10 cellular contexts compared by ENCODE assay signal in the genomic region with DNA sequence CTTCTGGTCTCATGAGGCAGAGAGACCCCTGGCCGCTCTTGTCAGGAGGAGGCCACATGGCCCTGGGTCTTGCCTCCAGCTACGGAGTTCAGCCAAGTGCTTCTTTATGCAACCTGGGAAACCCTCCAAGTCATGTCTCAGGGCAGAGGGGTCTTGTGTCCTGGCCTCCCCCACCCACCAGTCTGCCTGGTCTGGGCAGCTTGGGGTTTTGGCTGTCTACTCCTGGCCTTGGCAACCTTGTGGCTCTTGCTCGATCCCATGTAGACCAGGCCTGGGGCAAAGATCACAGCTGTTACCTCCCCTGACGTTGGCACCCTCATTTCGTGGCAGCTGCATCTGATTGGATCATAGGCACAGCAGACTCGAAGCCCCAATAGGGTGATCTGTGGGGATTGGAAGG. TPM values are rescaled to one million over a fixed set of nuclear protein-coding genes. Genes with fewer than 3 reads are reported as not detected.
DNase-seq lines count a peak whose midpoint lies in the region; ATAC-seq and TF ChIP-seq lines count a peak whose summit lies in the region.
"Had no signal": no experiment of that assay in that cellular context is flagged by ENCODE, and none has a peak within 500 bp of the region (broad histone marks: within the 10 kb centered on the region; RNA-seq: fewer than 3 reads in every experiment).

No MANE protein-coding gene starts in this region.

- H2BK5ac ChIP-seq in IMR-90 (ENCODE audit: low read depth, low read length, poor library complexity, severe bottlenecking): peak overlapping the region; percentile 96

- peak overlapping the region; percentile 3; the same call in 1 of the 2 replicates for H4K5ac ChIP-seq in IMR-90 (ENCODE audit: low read depth, low read length)

- H3K27ac Mint-ChIP-seq in CD4-positive, CD25-positive, alpha-beta regulatory T cell: peak overlapping the region; percentile 91 to 96 (median 94)
- H3K27ac Mint-ChIP-seq in dendritic cell treated with granulocyte-macrophage colony-stimulating factor and Interleukin-4, amounts not matched to agents 40 ng/mL and 50 ng/mL, for 4 days: peak overlapping the region; percentile 90

- H2BK15ac ChIP-seq in IMR-90 (ENCODE audit: low read depth, low read length): peak overlapping the region; percentile 82; the same call in 2 of the 3 replicates

- no peak for DNase-seq in CD4-positive, CD25-positive, alpha-beta regulatory T cell
- DNase-seq in IMR-90 (peak; percentile 19), ovary (peak in 1 of 5 donors; percentile 61), H4 (ENCODE audit: low spot score) (no peak), glomerular visceral epithelial cell (ENCODE audit: extremely low spot score) (no peak), colonic mucosa (no peak)
- DNase-seq in stimulated activated naive CD4-positive, alpha-beta T cell (lab: John Stamatoyannopoulos, UW): no peak
- DNase-seq: activated CD4-positive, CD25-positive, alpha-beta regulatory T cell treated with anti-CD3 and anti-CD28 coated beads, Interleukin-2, amount 50 U/mL, for 72 hours; cerebellar nuclear complex had no signal

- dilution Hi-C loops in IMR-90 (cut with HindIII; ENCODE audit: low sequenced_read_pairs, unreplicated experiment): no loop called here

- no peak overlapping the region for H3K9ac ChIP-seq in IMR-90 (ENCODE audit: low read depth, low read length)
- H3K9ac ChIP-seq in colonic mucosa (ENCODE audit: low read depth in 2 of 2, low read length in 2 of 2): no peak overlapping the region

- peaks cover 31 to 68% of the 10 kb centered on the region in 2 experiments for H3K79me1 ChIP-seq in IMR-90 (ENCODE audit: low read depth in 1 of 2, low read length in 2 of 2)

- WGBS in IMR-90 (ENCODE audit: extremely low coverage in 2 of 2, insufficient read length in 1 of 2), 2 experiments: 54% methylated on average over 4 of the region's 6 CpGs; no CpG with 5 or more reads in 1 of the 2 experiments
- WGBS in ovary, 3 donors: 31 to 62% (median 38%) methylated on average over 4 to 6 of the region's 6 CpGs

- TF ChIP-seq EP300 in ovary (IDR thresholded peaks at IDR 0.05): no peak

- H3K4ac ChIP-seq in IMR-90 (ENCODE audit: low read depth, low read length): peak overlapping the region; percentile 89

- TF ChIP-seq POLR2A in IMR-90 (IDR thresholded peaks at IDR 0.05; ENCODE audit: low read depth, low read length) (no peak), ovary (IDR thresholded peaks at IDR 0.05) (no peak)

- TF ChIP-seq CTCF in IMR-90 (conservative IDR thresholded peaks at IDR 0.05; ENCODE audit: low read depth, low read length): no peak
- no peak for TF ChIP-seq CTCF in ovary (IDR thresholded peaks at IDR 0.05)
- no peak for TF ChIP-seq CTCF in colonic mucosa (IDR thresholded peaks at IDR 0.05)

- H3K27ac ChIP-seq in CD4-positive, CD25-positive, alpha-beta regulatory T cell (ENCODE audit: insufficient read depth, low read length, poor library complexity, severe bottlenecking): peak overlapping the region; percentile 92
- H3K27ac ChIP-seq in IMR-90 (ENCODE audit: insufficient read depth, low read length) (peak overlapping the region; percentile 32), ovary (peak overlapping the region; percentile 30 to 72), colonic mucosa (no peak overlapping the region)

- H2BK20ac ChIP-seq in IMR-90 (ENCODE audit: low read depth, low read length): peak overlapping the region; percentile 82

- peak overlapping the region; percentile 39 to 80; a peak in 3 of 4 replicates for H4K8ac ChIP-seq in IMR-90 (ENCODE audit: low read depth in 2 of 2, low read length in 2 of 2)

- POLR2A ChIA-PET in IMR-90 (lab: Charles Lee; ENCODE audit: unreplicated experiment): no interaction called here

- H3K18ac ChIP-seq in IMR-90 (ENCODE audit: low read depth, low read length): peak overlapping the region; percentile 4; the same call in 1 of the 2 replicates

- in situ Hi-C loops in IMR-90 (cut with MboI; ENCODE audit: low sequenced_read_pairs): no loop called here

- H4K20me1 ChIP-seq in IMR-90 (ENCODE audit: insufficient read depth, low read length): 0 out of 2 replicates have a peak, but pooled peaks cover 3% of the 10 kb centered on the region

- peak overlapping the region; percentile 49 for H3K23ac ChIP-seq in IMR-90 (ENCODE audit: low read depth, low read length)

- H2AK9ac ChIP-seq in IMR-90 (replicated peaks; ENCODE audit: low read depth, low read length, poor library complexity): peak overlapping the region; percentile 93

- peaks cover 40% of the 10 kb centered on the region for H3K4me1 ChIP-seq in CD4-positive, CD25-positive, alpha-beta regulatory T cell (ENCODE audit: control insufficient read depth, insufficient read depth, low read length, poor library complexity, severe bottlenecking)
- peaks cover 59% of the 10 kb centered on the region for H3K4me1 ChIP-seq in IMR-90 (ENCODE audit: control insufficient read depth, insufficient read depth, low read length)
- peaks cover 35% of the 10 kb centered on the region for H3K4me1 ChIP-seq in ovary (ENCODE audit: insufficient read depth)
- peaks cover 19% of the 10 kb centered on the region for H3K4me1 ChIP-seq in colonic mucosa

- H3K9me3 ChIP-seq in CD4-positive, CD25-positive, alpha-beta regulatory T cell (ENCODE audit: control insufficient read depth in 2 of 2, low read length in 2 of 2): no peaks in the 10 kb centered on the region
- no peaks in the 10 kb centered on the region for H3K9me3 ChIP-seq in IMR-90 (ENCODE audit: control insufficient read depth, insufficient read depth, low read length)
- H3K9me3 ChIP-seq in ovary: no peaks in the 10 kb centered on the region
- no peaks in the 10 kb centered on the region for H3K9me3 ChIP-seq in colonic mucosa

- peak overlapping the region; percentile 50; the same call in 1 of the 2 replicates for H3K56ac ChIP-seq in IMR-90 (ENCODE audit: extremely low read depth, insufficient read depth, low read length)

- TF ChIP-seq RAD21 in IMR-90 (IDR thresholded peaks at IDR 0.05; ENCODE audit: low read length): no peak

- peak overlapping the region; percentile 60 for H2AFZ ChIP-seq in IMR-90 (replicated peaks; ENCODE audit: low read length, poor library complexity)

- CTCF ChIA-PET in IMR-90 (lab: Yijun Ruan, JAX): interaction anchor here (1.3 kb wide), 1 partner anchor 26 kb away, joined by 4 read pairs; no protein-coding TSS in a partner anchor

- peaks cover 49% of the 10 kb centered on the region for H3K36me3 ChIP-seq in CD4-positive, CD25-positive, alpha-beta regulatory T cell (ENCODE audit: control insufficient read depth, insufficient read depth, low read length)
- peaks cover 16% of the 10 kb centered on the region for H3K36me3 ChIP-seq in IMR-90 (ENCODE audit: control insufficient read depth, insufficient read depth, low read length)
- no peaks in the 10 kb centered on the region for H3K36me3 ChIP-seq in ovary
- H3K36me3 ChIP-seq in colonic mucosa: no peaks in the 10 kb centered on the region

- H3K27me3 Mint-ChIP-seq in CD4-positive, CD25-positive, alpha-beta regulatory T cell: no peaks in the 10 kb centered on the region
- H3K27me3 Mint-ChIP-seq in dendritic cell treated with granulocyte-macrophage colony-stimulating factor and Interleukin-4, amounts not matched to agents 40 ng/mL and 50 ng/mL, for 4 days: no peaks in the 10 kb centered on the region

- H3K14ac ChIP-seq in IMR-90 (replicated peaks; ENCODE audit: low read depth, low read length): peak overlapping the region; percentile 86

- peaks cover 12 to 68% (median 49%) of the 10 kb centered on the region in 4 donors for H3K4me1 Mint-ChIP-seq in CD4-positive, CD25-positive, alpha-beta regulatory T cell
- peaks cover 37% of the 10 kb centered on the region for H3K4me1 Mint-ChIP-seq in dendritic cell treated with granulocyte-macrophage colony-stimulating factor and Interleukin-4, amounts not matched to agents 40 ng/mL and 50 ng/mL, for 4 days (ENCODE audit: low read depth)

- intact Hi-C loops in IMR-90 (cut with micrococcal nuclease): no loop called here
- intact Hi-C loops in dendritic cell treated with granulocyte-macrophage colony-stimulating factor and Interleukin-4, amounts not matched to agents 40 ng/mL and 50 ng/mL, for 4 days (cut with micrococcal nuclease): no loop called here
- intact Hi-C loops in ovary (cut with DNase I): no loop called here
- intact Hi-C loops in colonic mucosa (cut with DNase I): no loop called here

- peak overlapping the region; percentile 98 for H2AK5ac ChIP-seq in IMR-90 (ENCODE audit: low read depth, low read length)

- peak overlapping the region; percentile 95 for H2BK120ac ChIP-seq in IMR-90 (ENCODE audit: low read depth, low read length)

- H3K27me3 ChIP-seq in CD4-positive, CD25-positive, alpha-beta regulatory T cell (ENCODE audit: control insufficient read depth, insufficient read depth, low read length): no peaks in the 10 kb centered on the region
- no peaks in the 10 kb centered on the region for H3K27me3 ChIP-seq in IMR-90 (ENCODE audit: control insufficient read depth, insufficient read depth, low read length)
- H3K27me3 ChIP-seq in ovary: no peaks in the 10 kb centered on the region
- H3K27me3 ChIP-seq in colonic mucosa: no peaks in the 10 kb centered on the region

- peaks cover 62% of the 10 kb centered on the region for H3K9me1 ChIP-seq in IMR-90 (ENCODE audit: insufficient read depth, low read length)

- no TSS peak for BruUV-seq in IMR-90 (replicated peaks; lab: Mats Ljungman, UMichigan)

- H3K4me3 ChIP-seq in CD4-positive, CD25-positive, alpha-beta regulatory T cell (ENCODE audit: low read depth, low read length): no peak overlapping the region
- H3K4me3 ChIP-seq in IMR-90 (ENCODE audit: insufficient read depth, low read depth, low read length): no peak overlapping the region
- H3K4me3 ChIP-seq in ovary: no peak overlapping the region
- H3K4me3 ChIP-seq in colonic mucosa: no peak overlapping the region

- H3K4me3 Mint-ChIP-seq in CD4-positive, CD25-positive, alpha-beta regulatory T cell: peak overlapping the region in 1 of 4 donors; percentile 43
- peak overlapping the region; percentile 18 for H3K4me3 Mint-ChIP-seq in dendritic cell treated with granulocyte-macrophage colony-stimulating factor and Interleukin-4, amounts not matched to agents 40 ng/mL and 50 ng/mL, for 4 days

- peaks cover 24% of the 10 kb centered on the region for H3K36me3 Mint-ChIP-seq in CD4-positive, CD25-positive, alpha-beta regulatory T cell
- peaks cover 71% of the 10 kb centered on the region for H3K36me3 Mint-ChIP-seq in dendritic cell treated with granulocyte-macrophage colony-stimulating factor and Interleukin-4, amounts not matched to agents 40 ng/mL and 50 ng/mL, for 4 days (ENCODE audit: low read depth)

- H4K91ac ChIP-seq in IMR-90 (ENCODE audit: insufficient read depth, low read depth, low read length): peak overlapping the region; percentile 97

- no peak for ATAC-seq in CD4-positive, CD25-positive, alpha-beta regulatory T cell (ENCODE audit: low read depth in 2 of 2)
- ATAC-seq in IMR-90 (ENCODE audit: low read depth): no peak

- no peak overlapping the region for H3K4me2 ChIP-seq in IMR-90 (ENCODE audit: low read depth, low read length)

- H3K9me3 Mint-ChIP-seq in CD4-positive, CD25-positive, alpha-beta regulatory T cell: no peaks in the 10 kb centered on the region
- no peaks in the 10 kb centered on the region for H3K9me3 Mint-ChIP-seq in dendritic cell treated with granulocyte-macrophage colony-stimulating factor and Interleukin-4, amounts not matched to agents 40 ng/mL and 50 ng/mL, for 4 days

RNA-seq across cellular contexts. Expression of a gene that starts 28.3 kb away (rescaled TPM):
- 162 TPM for total RNA-seq in CD4-positive, CD25-positive, alpha-beta regulatory T cell
- 10 to 100 TPM; 19.2 to 31.7 (median 22.7) TPM for polyA plus RNA-seq in CD4-positive, CD25-positive, alpha-beta regulatory T cell
- 13.9 and 14.9 TPM in 2 replicates for total RNA-seq in IMR-90 (2012; rRNA removed)
- polyA plus RNA-seq in IMR-90 (2012; rRNA removed): 13.3 and 16.7 TPM in 2 replicates
- 10.0 and 16.8 TPM in 2 replicates for polyA plus RNA-seq in IMR-90 (2012; cell fraction: cytosol; rRNA removed)
- polyA plus RNA-seq in IMR-90 (2012; cell fraction: nucleus; rRNA removed; ENCODE audit: low replicate concordance): 19.0 and 26.8 TPM in 2 replicates
- total RNA-seq in ovary: 10 to 100 TPM; 31.4 to 82.9 (median 74.9) TPM
- polyA plus RNA-seq in ovary: 10 to 100 TPM; 23.2 to 28.1 TPM
- total RNA-seq in H4 (2014; rRNA removed; shearing (Covaris generic)): 17.9 and 18.1 TPM in 2 replicates
- total RNA-seq in colonic mucosa: 10 to 100 TPM; 24.1 to 33.3 TPM
